11 cellular contexts compared by ENCODE assay signal in the genomic region with DNA sequence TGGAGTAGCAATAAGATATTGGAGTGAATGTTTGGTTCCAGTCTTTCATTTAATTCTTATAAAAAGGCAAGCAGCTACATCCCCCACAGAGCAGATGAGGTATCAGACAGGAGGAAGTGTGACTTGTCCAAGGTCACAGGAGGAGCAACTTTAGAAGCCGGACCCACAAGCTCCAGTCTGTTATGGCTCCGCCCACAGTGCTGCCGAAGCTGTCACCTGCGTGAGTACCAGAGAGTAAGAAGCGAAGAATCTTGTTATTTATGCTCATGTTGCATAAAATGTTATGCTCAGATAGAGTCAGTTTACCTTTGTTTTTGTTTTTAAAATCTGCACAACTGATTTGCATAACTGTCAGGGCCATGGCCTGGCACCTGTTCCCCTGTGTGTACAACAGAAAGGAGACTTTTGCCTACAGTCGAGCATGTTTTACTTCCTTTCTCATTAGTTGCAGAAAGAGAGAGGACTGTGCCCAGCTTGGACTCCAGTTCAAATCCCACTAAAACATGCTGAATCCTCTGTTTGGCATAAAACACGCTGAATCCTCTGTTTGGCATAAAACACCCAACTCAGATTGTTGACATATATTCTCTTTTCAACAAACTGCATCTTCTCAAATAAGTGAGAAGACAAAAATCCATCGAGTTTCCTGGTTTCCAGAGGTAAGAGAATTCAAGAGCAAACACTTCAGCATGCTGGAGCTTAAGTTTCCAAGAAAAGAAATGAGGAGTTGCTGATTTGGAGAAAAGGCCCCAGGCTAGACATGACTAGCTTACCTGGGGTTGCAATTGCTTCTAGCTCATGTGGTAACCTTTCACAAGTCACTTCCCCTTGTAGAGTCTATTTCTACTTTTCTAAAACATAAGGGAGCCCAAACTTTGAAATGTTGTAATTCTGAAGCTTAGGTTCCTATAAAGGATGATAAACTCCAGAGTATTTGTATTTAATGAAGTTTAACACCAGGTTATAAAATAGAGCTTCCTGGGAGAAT.
DNase-seq lines count a peak whose midpoint lies in the region; ATAC-seq and TF ChIP-seq lines count a peak whose summit lies in the region.
"Had no signal": no experiment of that assay in that cellular context is flagged by ENCODE, and none has a peak within 500 bp of the region (broad histone marks: within the 10 kb centered on the region; RNA-seq: fewer than 3 reads in every experiment).

No MANE protein-coding gene starts in this region.

- H3K9me3 ChIP-seq in OCI-LY3 (ENCODE audit: insufficient read depth, low read length): no peaks in the 10 kb centered on the region

- ATAC-seq in GM19467 (IDR thresholded peaks at IDR 0.05; ENCODE audit: unreplicated experiment): peak; percentile 60
- peak; percentile 63 for ATAC-seq in HG03066 (IDR thresholded peaks at IDR 0.05; ENCODE audit: low read depth, unreplicated experiment)
- ATAC-seq in activated CD8-positive, alpha-beta memory T cell treated with anti-CD3 and anti-CD28 coated beads, Interleukin-2, amount 10 ng/mL, durations not matched to agents 7 days and 5 days: no peak
- no peak for ATAC-seq in HG02840 (IDR thresholded peaks at IDR 0.05; ENCODE audit: low FRiP score, unreplicated experiment)
- no peak for ATAC-seq in natural killer cell treated with Interleukin-12 subunit alpha and Interleukin-12 subunit beta and Interleukin-15 and Interleukin-18, amount 100 ng/mL, for 72 hours
- ATAC-seq: activated T-helper 17 cell treated with anti-CD3 and anti-CD28 coated beads, Interleukin-2, amount 50 U/mL, for 72 hours; foreskin keratinocyte had no signal

- H3K27me3 ChIP-seq in OCI-LY3 (ENCODE audit: low read depth, low read length): peaks cover 23% of the 10 kb centered on the region
- peaks cover 0 to 3% (median 0%) of the 10 kb centered on the region in 45 donors for H3K27me3 ChIP-seq in dorsolateral prefrontal cortex

- no peaks in the 10 kb centered on the region for H3K79me2 ChIP-seq in OCI-LY3 (ENCODE audit: low read length)

- H3K9ac ChIP-seq in OCI-LY3 (ENCODE audit: low read length): no peak overlapping the region

- intact Hi-C loops in dorsolateral prefrontal cortex (cut with DNase I): loop anchor here (5.0 to 10.0 kb wide), 5 partner anchors 82 to 614 kb away; no protein-coding TSS in a partner anchor

- H3K4me3 ChIP-seq in GM12864 (ENCODE audit: low read depth, low read length) (no peak overlapping the region), OCI-LY3 (ENCODE audit: low read length) (peak overlapping the region; percentile 38; the same call in 1 of the 2 replicates), dorsolateral prefrontal cortex (no peak overlapping the region)

- no peak overlapping the region for H3K27ac Mint-ChIP-seq in activated CD8-positive, alpha-beta memory T cell treated with anti-CD3 and anti-CD28 coated beads, Interleukin-2, amount 10 ng/mL, durations not matched to agents 7 days and 5 days
- no peak overlapping the region for H3K27ac Mint-ChIP-seq in natural killer cell treated with Interleukin-12 subunit alpha and Interleukin-12 subunit beta and Interleukin-15 and Interleukin-18, amount 100 ng/mL, for 72 hours
- H3K27ac Mint-ChIP-seq: activated T-helper 17 cell treated with anti-CD3 and anti-CD28 coated beads, Interleukin-2, amount 50 U/mL, for 72 hours had no signal

- H3K9me3 Mint-ChIP-seq in activated CD8-positive, alpha-beta memory T cell treated with anti-CD3 and anti-CD28 coated beads, Interleukin-2, amount 10 ng/mL, durations not matched to agents 7 days and 5 days (ENCODE audit: low read depth): no peaks in the 10 kb centered on the region
- no peaks in the 10 kb centered on the region for H3K9me3 Mint-ChIP-seq in natural killer cell treated with Interleukin-12 subunit alpha and Interleukin-12 subunit beta and Interleukin-15 and Interleukin-18, amount 100 ng/mL, for 72 hours
- H3K9me3 Mint-ChIP-seq: activated T-helper 17 cell treated with anti-CD3 and anti-CD28 coated beads, Interleukin-2, amount 50 U/mL, for 72 hours had no signal

- peaks cover 29% of the 10 kb centered on the region for H3K27me3 Mint-ChIP-seq in activated CD8-positive, alpha-beta memory T cell treated with anti-CD3 and anti-CD28 coated beads, Interleukin-2, amount 10 ng/mL, durations not matched to agents 7 days and 5 days
- peaks cover 22% of the 10 kb centered on the region in 2 donors for H3K27me3 Mint-ChIP-seq in natural killer cell treated with Interleukin-12 subunit alpha and Interleukin-12 subunit beta and Interleukin-15 and Interleukin-18, amount 100 ng/mL, for 72 hours

- peak overlapping the region; percentile 78 for H3K4me2 ChIP-seq in OCI-LY3 (ENCODE audit: low read length)

- peak; percentile 24 for DNase-seq in GM12864 (ENCODE audit: low read depth)
- DNase-seq in activated CD8-positive, alpha-beta memory T cell treated with anti-CD3 and anti-CD28 coated beads, Interleukin-2, amount 10 ng/mL, durations not matched to agents 7 days and 5 days: no peak
- DNase-seq in natural killer cell treated with Interleukin-12 subunit alpha and Interleukin-12 subunit beta and Interleukin-15 and Interleukin-18, amount 100 ng/mL, for 72 hours (ENCODE audit: low spot score): no peak
- DNase-seq in dorsolateral prefrontal cortex: no peak

- H3K36me3 ChIP-seq in OCI-LY3 (replicated peaks; ENCODE audit: low read depth, low read length): no peaks in the 10 kb centered on the region

- H4K20me1 ChIP-seq in OCI-LY3 (ENCODE audit: insufficient read depth, low read length): no peaks in the 10 kb centered on the region

- peak overlapping the region; percentile 24; the same call in 1 of the 2 replicates for H3K27ac ChIP-seq in OCI-LY3 (ENCODE audit: low read length)
- no peak overlapping the region for H3K27ac ChIP-seq in dorsolateral prefrontal cortex
- H3K27ac ChIP-seq: foreskin keratinocyte, VCaP had no signal

- CTCF ChIA-PET in activated CD8-positive, alpha-beta memory T cell treated with anti-CD3 and anti-CD28 coated beads, Interleukin-2, amount 10 ng/mL, durations not matched to agents 7 days and 5 days (lab: Charles Lee): interaction anchor here (1.3 to 2.5 kb wide), 2 partner anchors 611 to 613 kb away, joined by 3 to 7 read pairs; no protein-coding TSS in a partner anchor

- H3K4me1 ChIP-seq in OCI-LY3 (ENCODE audit: low read length): peaks cover 20% of the 10 kb centered on the region
- H3K4me1 ChIP-seq: foreskin keratinocyte had no signal

- no peaks in the 10 kb centered on the region for H3K4me1 Mint-ChIP-seq in activated CD8-positive, alpha-beta memory T cell treated with anti-CD3 and anti-CD28 coated beads, Interleukin-2, amount 10 ng/mL, durations not matched to agents 7 days and 5 days
- H3K4me1 Mint-ChIP-seq in natural killer cell treated with Interleukin-12 subunit alpha and Interleukin-12 subunit beta and Interleukin-15 and Interleukin-18, amount 100 ng/mL, for 72 hours (ENCODE audit: low read depth in 2 of 2): no peaks in the 10 kb centered on the region
- H3K4me1 Mint-ChIP-seq: activated T-helper 17 cell treated with anti-CD3 and anti-CD28 coated beads, Interleukin-2, amount 50 U/mL, for 72 hours had no signal

- TF ChIP-seq CTCF in GM12864 (IDR thresholded peaks at IDR 0.05; ENCODE audit: low read depth, low read length, missing control alignments) (no peak), OCI-LY3 (IDR thresholded peaks at IDR 0.05; ENCODE audit: low read depth, low read length) (no peak), dorsolateral prefrontal cortex (IDR thresholded peaks at IDR 0.05 in 54 of 56, conservative IDR thresholded peaks at IDR 0.05 in 2 of 56; ENCODE audit: low read depth in 1 of 56, partially characterized antibody in 56 of 56) (no peak)

- H3K36me3 Mint-ChIP-seq in activated CD8-positive, alpha-beta memory T cell treated with anti-CD3 and anti-CD28 coated beads, Interleukin-2, amount 10 ng/mL, durations not matched to agents 7 days and 5 days: no peaks in the 10 kb centered on the region
- H3K36me3 Mint-ChIP-seq in natural killer cell treated with Interleukin-12 subunit alpha and Interleukin-12 subunit beta and Interleukin-15 and Interleukin-18, amount 100 ng/mL, for 72 hours: no peaks in the 10 kb centered on the region

- H3K4me3 Mint-ChIP-seq in activated CD8-positive, alpha-beta memory T cell treated with anti-CD3 and anti-CD28 coated beads, Interleukin-2, amount 10 ng/mL, durations not matched to agents 7 days and 5 days: no peak overlapping the region
- H3K4me3 Mint-ChIP-seq in natural killer cell treated with Interleukin-12 subunit alpha and Interleukin-12 subunit beta and Interleukin-15 and Interleukin-18, amount 100 ng/mL, for 72 hours: no peak overlapping the region
- H3K4me3 Mint-ChIP-seq: activated T-helper 17 cell treated with anti-CD3 and anti-CD28 coated beads, Interleukin-2, amount 50 U/mL, for 72 hours had no signal

- peak overlapping the region; percentile 44; the same call in 1 of the 2 replicates for H2AFZ ChIP-seq in OCI-LY3 (ENCODE audit: low read depth, low read length)

Comparison
In these comparisons a context has a peak if more than half of its experiments do, and no peak if none do; other contexts are left out.
1. ATAC-seq: peak in GM19467 (single experiment) and HG03066 (single experiment); none in activated CD8-positive, alpha-beta memory T cell treated with anti-CD3 and anti-CD28 coated beads, Interleukin-2, amount 10 ng/mL, durations not matched to agents 7 days and 5 days (single experiment), HG02840 (single experiment) and natural killer cell treated with Interleukin-12 subunit alpha and Interleukin-12 subunit beta and Interleukin-15 and Interleukin-18, amount 100 ng/mL, for 72 hours (0 of 2).